ENCODE assay signal across 8 cellular contexts in genomic region chr12:132955933-132956725, GRCh38.
DNase-seq lines count a peak whose midpoint lies in the region; ATAC-seq, FAIRE-seq and TF ChIP-seq lines count a peak whose summit lies in the region.

Gene ZNF605 (minus strand): TSS chr12:132956306. CDS start chr12:132945635, 10,671 bp downstream.

- peak within 1 kb of the TSS; percentile 89 for H3K4me3 Mint-ChIP-seq in nephron progenitor cell

- peaks cover 3% of the 10 kb centered on the region for H3K27me3 Mint-ChIP-seq in nephron progenitor cell (ENCODE audit: low read depth, poor library complexity)

- ATAC-seq in GM21526 (IDR thresholded peaks at IDR 0.05; ENCODE audit: low FRiP score, unreplicated experiment): peak; percentile 86
- ATAC-seq in stimulated activated naive CD8-positive, alpha-beta T cell treated with anti-CD3 and anti-CD28 coated beads, Interleukin-15, Interleukin-2, amounts not matched to agents 100 U/mL and 50 U/mL, for 24 hours: peak; percentile 92

- peaks cover 49% of the 10 kb centered on the region for H3K9me3 Mint-ChIP-seq in nephron progenitor cell

- peaks cover 41% of the 10 kb centered on the region for H3K36me3 Mint-ChIP-seq in nephron progenitor cell (ENCODE audit: low read depth)

- no peak for TF ChIP-seq CTCF in nephron progenitor cell (IDR thresholded peaks at IDR 0.05)

- no peak for FAIRE-seq in RCC 7860 (lab: Jason Lieb, UNC)

- DNase-seq in DMS114 treated with DMSO at 0.1 percent for 48 hours (lab: John Stamatoyannopoulos, UW; ENCODE audit: unreplicated experiment): peak; percentile 88
- peak; percentile 91 for DNase-seq in HuH-7.5 (ENCODE audit: low spot score)
- peak; percentile 47 for DNase-seq in RCC 7860 (ENCODE audit: low spot score)
- peak; percentile 94 for DNase-seq in activated effector memory CD4-positive, alpha-beta T cell treated with anti-CD3 and anti-CD28 coated beads, Interleukin-2, amount 50 U/mL, for 16 hours
- peak; percentile 74 for DNase-seq in fibroblast of the conjunctiva (ENCODE audit: low read depth)
- DNase-seq in nephron progenitor cell: peak; percentile 83
- DNase-seq in stimulated activated naive CD8-positive, alpha-beta T cell treated with anti-CD3 and anti-CD28 coated beads, Interleukin-15, Interleukin-2, amounts not matched to agents 100 U/mL and 50 U/mL, for 24 hours: peak; percentile 89

- peaks cover 21% of the 10 kb centered on the region for H3K4me1 Mint-ChIP-seq in nephron progenitor cell

- H3K27ac Mint-ChIP-seq in nephron progenitor cell: peak within 1 kb of the TSS; percentile 97

Comparison
In these comparisons a context has a peak if more than half of its experiments do, and no peak if none do; other contexts are left out.
1. Peak in every context shown above with its lines: DNase-seq and ATAC-seq.